ENCODE assay signal across 16 cellular contexts in the genomic region with DNA sequence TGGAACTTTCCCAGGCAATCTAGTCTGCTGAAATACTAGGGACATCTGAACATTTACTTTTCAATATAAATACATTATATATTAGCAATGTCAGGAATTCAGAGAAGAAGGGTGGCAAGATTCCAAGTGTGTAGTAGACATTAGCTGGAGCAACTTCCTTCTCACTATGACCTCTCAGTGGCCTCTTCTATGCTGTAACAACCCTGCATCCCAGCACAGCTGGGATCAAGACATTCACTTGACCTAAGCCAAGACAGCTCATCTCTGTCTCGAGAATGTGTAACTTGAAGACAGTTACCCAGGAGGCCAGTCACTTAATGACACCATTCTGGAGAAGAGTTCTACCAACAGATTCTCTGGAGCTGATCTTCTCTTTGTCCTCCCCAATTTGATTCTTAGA.
DNase-seq lines count a peak whose midpoint lies in the region; TF ChIP-seq lines count a peak whose summit lies in the region.
"Had no signal": no experiment of that assay in that cellular context is flagged by ENCODE, and none has a peak within 500 bp of the region (broad histone marks: within the 10 kb centered on the region; RNA-seq: fewer than 3 reads in every experiment).

No MANE protein-coding gene starts in this region.

- H3K4me1 ChIP-seq in adipocyte (ENCODE audit: control insufficient read depth, insufficient read depth, low read length) (peaks cover 21% of the 10 kb centered on the region), smooth muscle cell (ENCODE audit: low read depth) (peaks cover 8% of the 10 kb centered on the region), HAP-1 (peaks cover 14% of the 10 kb centered on the region)

- no peaks in the 10 kb centered on the region for H3K9me3 Mint-ChIP-seq in nephron progenitor cell

- H3K36me3 Mint-ChIP-seq in nephron progenitor cell (ENCODE audit: low read depth), result no peaks in the 10 kb centered on the region

- no peaks in the 10 kb centered on the region for H3K79me2 ChIP-seq in smooth muscle cell (ENCODE audit: low read depth)

- no peak overlapping the region for H3K27ac Mint-ChIP-seq in nephron progenitor cell
- H3K27ac Mint-ChIP-seq: activated CD8-positive, alpha-beta T cell treated with anti-CD3 and anti-CD28 coated beads, Interleukin-2, amount 10 ng/mL, durations not matched to agents 7 days and 5 days; CD4-positive, alpha-beta T cell had no signal

- H3K4me3 ChIP-seq in adipocyte (ENCODE audit: low read length), result no peak overlapping the region
- H3K4me3 ChIP-seq in fibroblast of villous mesenchyme (ENCODE audit: low read depth, low read length), result no peak overlapping the region
- H3K4me3 ChIP-seq in smooth muscle cell, result no peak overlapping the region
- H3K4me3 ChIP-seq in HAP-1, result no peak overlapping the region
- H3K4me3 ChIP-seq: thoracic aorta had no signal

- no peaks in the 10 kb centered on the region for H3K9me3 ChIP-seq in adipocyte (ENCODE audit: control insufficient read depth, low read length)
- H3K9me3 ChIP-seq in smooth muscle cell (replicated peaks; ENCODE audit: low read depth), result no peaks in the 10 kb centered on the region
- no peaks in the 10 kb centered on the region for H3K9me3 ChIP-seq in HAP-1
- H3K9me3 ChIP-seq: thoracic aorta had no signal

- no peaks in the 10 kb centered on the region for H3F3A ChIP-seq in smooth muscle cell (ENCODE audit: low read depth)

- H3K4me3 Mint-ChIP-seq in nephron progenitor cell, result no peak overlapping the region
- H3K4me3 Mint-ChIP-seq: activated CD8-positive, alpha-beta T cell treated with anti-CD3 and anti-CD28 coated beads, Interleukin-2, amount 10 ng/mL, durations not matched to agents 7 days and 5 days; CD4-positive, alpha-beta T cell had no signal

- TF ChIP-seq CTCF in fibroblast of villous mesenchyme (IDR thresholded peaks at IDR 0.05; ENCODE audit: insufficient read depth, low read depth, low read length), result no peak
- no peak for TF ChIP-seq CTCF in smooth muscle cell (IDR thresholded peaks at IDR 0.05; ENCODE audit: borderline replicate concordance, insufficient read depth, poor library complexity, severe bottlenecking)
- no peak for TF ChIP-seq CTCF in nephron progenitor cell (IDR thresholded peaks at IDR 0.05)

- H3K27me3 ChIP-seq in adipocyte (replicated peaks; ENCODE audit: control insufficient read depth, insufficient read depth, low read length) (no peaks in the 10 kb centered on the region), smooth muscle cell (ENCODE audit: low read depth) (no peaks in the 10 kb centered on the region), HAP-1 (ENCODE audit: low read depth) (no peaks in the 10 kb centered on the region)

- H4K20me1 ChIP-seq in smooth muscle cell (ENCODE audit: low read depth), result no peaks in the 10 kb centered on the region

- 24% methylated on average over 1 of the region's 1 CpG for WGBS in smooth muscle cell (ENCODE audit: low lambda C conversion rate)

- no peak overlapping the region for H3K4me2 ChIP-seq in smooth muscle cell

- H3K27me3 Mint-ChIP-seq in nephron progenitor cell (ENCODE audit: low read depth, poor library complexity), result peaks cover 5% of the 10 kb centered on the region
- H3K27me3 Mint-ChIP-seq: CD4-positive, alpha-beta T cell had no signal

- H3K4me1 Mint-ChIP-seq in nephron progenitor cell, result peaks cover 37% of the 10 kb centered on the region

- H3K36me3 ChIP-seq in adipocyte (ENCODE audit: control insufficient read depth, insufficient read depth, low read length, severe bottlenecking) (no peaks in the 10 kb centered on the region), smooth muscle cell (ENCODE audit: low read depth) (no peaks in the 10 kb centered on the region), HAP-1 (replicated peaks) (no peaks in the 10 kb centered on the region)
- H3K36me3 ChIP-seq: thoracic aorta had no signal

- H3K9ac ChIP-seq in adipocyte (ENCODE audit: low read length), result no peak overlapping the region
- no peak overlapping the region for H3K9ac ChIP-seq in smooth muscle cell (ENCODE audit: low read depth)

- no peak overlapping the region for H2AFZ ChIP-seq in smooth muscle cell (ENCODE audit: low read depth)

- DNase-seq in HCEC 1CT, result peak; percentile 86
- peak; percentile 57 for DNase-seq in adipocyte (ENCODE audit: low read depth)
- DNase-seq in fibroblast of villous mesenchyme (ENCODE audit: low read depth), result peak; percentile 81
- peak; percentile 24 for DNase-seq in stromal cell of bone marrow (ENCODE audit: low read depth)
- DNase-seq in smooth muscle cell (lab: John Stamatoyannopoulos, UW; ENCODE audit: unreplicated experiment), result no peak
- DNase-seq in nephron progenitor cell, result no peak
- no peak for DNase-seq in HAP-1 (ENCODE audit: low spot score in 2 of 2)
- DNase-seq: activated CD8-positive, alpha-beta T cell treated with anti-CD3 and anti-CD28 coated beads, Interleukin-2, amount 10 ng/mL, durations not matched to agents 7 days and 5 days; activated effector memory CD4-positive, alpha-beta T cell treated with Interleukin-2 at 50 U/mL for 16 hours; CD4-positive, alpha-beta T cell; effector CD8-positive, alpha-beta T cell; MM.1S; NCI-H82; posterior cingulate gyrus; T1000 had no signal

- H3K27ac ChIP-seq in smooth muscle cell (ENCODE audit: low read depth), result no peak overlapping the region
- H3K27ac ChIP-seq: thoracic aorta had no signal

- in situ Hi-C loops in HAP-1 (cut with MboI; ENCODE audit: low sequenced_read_pairs), result no loop called here

Comparison
In these comparisons a context has a peak if more than half of its experiments do, and no peak if none do; other contexts are left out.
1. DNase-seq: peak in HCEC 1CT (single experiment), adipocyte (single experiment), fibroblast of villous mesenchyme (single experiment) and stromal cell of bone marrow (single experiment); none in smooth muscle cell (single experiment), nephron progenitor cell (single experiment) and HAP-1 (0 of 2).